8 cellular contexts compared by ENCODE assay signal in genomic region chr10:94545277-94546057, GRCh38. TPM values are rescaled to one million over a fixed set of nuclear protein-coding genes. Genes with fewer than 3 reads are reported as not detected.
DNase-seq lines count a peak whose midpoint lies in the region; ATAC-seq, FAIRE-seq and TF ChIP-seq lines count a peak whose summit lies in the region.

Gene HELLS, plus strand, starts transcription at chr10:94545788. Its CDS starts 134 bp downstream, at chr10:94545922.

- peak within 1 kb of the TSS; percentile 79 to 91 for H3K9ac ChIP-seq in kidney (ENCODE audit: low read length in 2 of 2)

- H3K27ac ChIP-seq in kidney (ENCODE audit: low read depth in 2 of 2, low read length in 2 of 2) = peak within 1 kb of the TSS; percentile 62 to 74

- H3K4me3 ChIP-seq in kidney (ENCODE audit: low read length in 2 of 2) = peak within 1 kb of the TSS; percentile 76 to 95

- no peak for FAIRE-seq in kidney (lab: Jason Lieb, UNC)

- intact Hi-C loops in kidney (cut with DNase I) = no loop called here

- H3K9me3 ChIP-seq in kidney (ENCODE audit: control insufficient read depth in 1 of 2, low read length in 2 of 2) = no peaks in the 10 kb centered on the region

- peak; percentile 96 for DNase-seq in AG20443 (ENCODE audit: low spot score)
- DNase-seq in NCI-H2227 treated with DMSO at 0.1 percent for 48 hours (lab: John Stamatoyannopoulos, UW) = peak; percentile 78
- peak; percentile 40 for DNase-seq in activated CD4-positive, CD25-positive, alpha-beta regulatory T cell treated with anti-CD3 and anti-CD28 coated beads, Interleukin-2, amount 50 U/mL, for 16 hours (ENCODE audit: low read depth, low spot score)
- DNase-seq in cerebellar cortex (ENCODE audit: low spot score) = peak; percentile 83
- DNase-seq in kidney = peak; percentile 90
- DNase-seq in stimulated activated CD4-positive, alpha-beta T cell treated with anti-CD3 and anti-CD28 coated beads, Interleukin-15, amount 100 ng/mL, for 24 hours = peak; percentile 85

- ATAC-seq in GM19025 (IDR thresholded peaks at IDR 0.05; ENCODE audit: low read depth, unreplicated experiment) = peak; percentile 71
- peak; percentile 79 for ATAC-seq in HG03196 (IDR thresholded peaks at IDR 0.05; ENCODE audit: unreplicated experiment)

- no peak for TF ChIP-seq CTCF in kidney (IDR thresholded peaks at IDR 0.05; ENCODE audit: borderline replicate concordance, extremely low read depth, insufficient read depth)

- H3K36me3 ChIP-seq in kidney (ENCODE audit: control insufficient read depth in 1 of 2, insufficient read depth in 2 of 2, low read length in 2 of 2) = no peaks in the 10 kb centered on the region

- H3K4me1 ChIP-seq in kidney (ENCODE audit: control insufficient read depth in 1 of 2, insufficient read depth in 1 of 2, low read depth in 1 of 2, low read length in 2 of 2) = peaks cover 0 to 4% of the 10 kb centered on the region in 2 donors

RNA-seq across cellular contexts. Expression of gene HELLS, which starts in this region (rescaled TPM):
- total RNA-seq in kidney = 13.5 TPM
- polyA plus RNA-seq in kidney (ENCODE audit: insufficient read depth, low read depth, low replicate concordance) = 1.6 TPM

Comparison
In these comparisons a context has a peak if more than half of its experiments do, and no peak if none do; other contexts are left out.
1. Peak in every context shown above with its lines: DNase-seq, ATAC-seq, H3K4me3 ChIP-seq and H3K27ac ChIP-seq.
2. DNase-seq: peak in every context shown above with its lines; median percentile 96 in AG20443; 90 in kidney; 85 in stimulated activated CD4-positive, alpha-beta T cell treated with anti-CD3 and anti-CD28 coated beads, Interleukin-15, amount 100 ng/mL, for 24 hours; 83 in cerebellar cortex; 78 in NCI-H2227 treated with DMSO at 0.1 percent for 48 hours; 40 in activated CD4-positive, CD25-positive, alpha-beta regulatory T cell treated with anti-CD3 and anti-CD28 coated beads, Interleukin-2, amount 50 U/mL, for 16 hours.